Comparison of ENCODE assay signal across 16 cellular contexts in genomic region chr2:178202927-178203326, GRCh38.
"Had no signal": no experiment of that assay in that cellular context is flagged by ENCODE, and none has a peak within 500 bp of the region (broad histone marks: within the 10 kb centered on the region; RNA-seq: fewer than 3 reads in every experiment).

No MANE protein-coding gene starts in this region.

- H3K36me3 ChIP-seq: colonic mucosa, esophagus muscularis mucosa, left lung, neural progenitor cell, upper lobe of right lung had no signal

- ATAC-seq: activated CD4-positive, CD25-positive, alpha-beta regulatory T cell treated with anti-CD3 and anti-CD28 coated beads, Interleukin-2, amount 50 U/mL, for 24 hours; activated CD8-positive, alpha-beta T cell treated with anti-CD3 and anti-CD28 coated beads, Interleukin-2, amount 10 ng/mL, durations not matched to agents 7 days and 5 days; left lung; naive thymus-derived CD8-positive, alpha-beta T cell; upper lobe of right lung had no signal

- H3K9ac ChIP-seq: neural progenitor cell had no signal

- H3K9me3 ChIP-seq: colonic mucosa, esophagus muscularis mucosa, left lung, upper lobe of right lung had no signal

- H3K4me1 ChIP-seq: colonic mucosa, esophagus muscularis mucosa, left lung, upper lobe of right lung had no signal

- H3K4me2 ChIP-seq: neural progenitor cell had no signal

- DNase-seq: activated CD4-positive, alpha-beta T cell treated with anti-CD3 and anti-CD28 coated beads, Interleukin-2, amount 10 ng/mL, durations not matched to agents 7 days and 5 days; activated CD8-positive, alpha-beta T cell treated with anti-CD3 and anti-CD28 coated beads, Interleukin-2, amount 10 ng/mL, durations not matched to agents 7 days and 5 days; activated naive CD8-positive, alpha-beta T cell treated with anti-CD3 and anti-CD28 coated beads for 36 hours; amygdala; colonic mucosa; dorsolateral prefrontal cortex; hippocampal formation; kidney glomerular epithelial cell; left lung; naive thymus-derived CD8-positive, alpha-beta T cell; stimulated activated CD4-positive, alpha-beta T cell treated with anti-CD3 and anti-CD28 coated beads, Interleukin-2, amount 100 ng/mL, for 48 hours; stimulated activated naive CD4-positive, alpha-beta T cell; upper lobe of right lung had no signal

- H2AFZ ChIP-seq: neural progenitor cell had no signal

- H3K27ac ChIP-seq: colonic mucosa, dorsolateral prefrontal cortex, esophagus muscularis mucosa, left lung, neural progenitor cell, upper lobe of right lung had no signal

- H3K27me3 ChIP-seq: colonic mucosa, dorsolateral prefrontal cortex, esophagus muscularis mucosa, neural progenitor cell had no signal

- H3K4me3 ChIP-seq: colonic mucosa, dorsolateral prefrontal cortex, esophagus muscularis mucosa, left lung, neural progenitor cell, upper lobe of right lung had no signal
